Comparison of ENCODE assay signal across 8 cellular contexts in genomic region chr5:97182571-97183099, GRCh38. TPM values are rescaled to one million over a fixed set of nuclear protein-coding genes. Genes with fewer than 3 reads are reported as not detected.
DNase-seq lines count a peak whose midpoint lies in the region; ATAC-seq and TF ChIP-seq lines count a peak whose summit lies in the region.

No MANE protein-coding gene starts in this region.

- intact Hi-C loops in Right ventricle myocardium superior (cut with DNase I), result no loop called here

- peak overlapping the region; percentile 74 for H3K4me3 ChIP-seq in cardiac muscle cell

- peaks cover 5% of the 10 kb centered on the region for H3K9me3 Mint-ChIP-seq in activated naive CD8-positive, alpha-beta T cell treated with anti-CD3 and anti-CD28 coated beads for 36 hours

- no peak for ATAC-seq in Right ventricle myocardium superior (ENCODE audit: poor library complexity)
- ATAC-seq in HG03135 (IDR thresholded peaks at IDR 0.05; ENCODE audit: unreplicated experiment), result no peak

- H3K36me3 Mint-ChIP-seq in activated naive CD8-positive, alpha-beta T cell treated with anti-CD3 and anti-CD28 coated beads for 36 hours, result peaks cover 37% of the 10 kb centered on the region

- peak overlapping the region; percentile 95 for H3K27ac Mint-ChIP-seq in activated naive CD8-positive, alpha-beta T cell treated with anti-CD3 and anti-CD28 coated beads for 36 hours

- peaks cover 7% of the 10 kb centered on the region for H3K36me3 ChIP-seq in cardiac muscle cell

- H3K27ac ChIP-seq in cardiac muscle cell, result peak overlapping the region; percentile 99
- peak overlapping the region; percentile 93 for H3K27ac ChIP-seq in temporal lobe (ENCODE audit: low read depth, low read length)

- H3K4me1 Mint-ChIP-seq in activated naive CD8-positive, alpha-beta T cell treated with anti-CD3 and anti-CD28 coated beads for 36 hours, result peaks cover 38% of the 10 kb centered on the region

- no peaks in the 10 kb centered on the region for H3K27me3 Mint-ChIP-seq in activated naive CD8-positive, alpha-beta T cell treated with anti-CD3 and anti-CD28 coated beads for 36 hours

- peaks cover 8% of the 10 kb centered on the region for H3K4me1 ChIP-seq in cardiac muscle cell (ENCODE audit: low read depth)

- peak in 1 of 2 donors; percentile 28 for DNase-seq in cardiac muscle cell (ENCODE audit: low read depth in 1 of 2, low spot score in 1 of 2)
- no peak for DNase-seq in Right ventricle myocardium superior
- no peak for DNase-seq in activated naive CD8-positive, alpha-beta T cell treated with anti-CD3 and anti-CD28 coated beads for 36 hours
- peak; percentile 61 for DNase-seq in iris pigment epithelial cell (ENCODE audit: low read depth)
- no peak for DNase-seq in HT-29 (ENCODE audit: low spot score)
- no peak for DNase-seq in OCI-M2 (lab: John Stamatoyannopoulos, UW; ENCODE audit: unreplicated experiment)

- no peaks in the 10 kb centered on the region for H3K27me3 ChIP-seq in cardiac muscle cell

- H3K9me3 ChIP-seq in cardiac muscle cell (ENCODE audit: low read depth), result no peaks in the 10 kb centered on the region

- H3K4me3 Mint-ChIP-seq in activated naive CD8-positive, alpha-beta T cell treated with anti-CD3 and anti-CD28 coated beads for 36 hours, result peak overlapping the region; percentile 95

- TF ChIP-seq CTCF in cardiac muscle cell (IDR thresholded peaks at IDR 0.05; ENCODE audit: low read depth, low read length), result no peak

RNA-seq across cellular contexts. Expression of gene RIOK2, which starts 0.4 kb away (rescaled TPM):
- total RNA-seq in cardiac muscle cell (20.5 and 23.6 TPM in 2 replicates), Right ventricle myocardium superior (21.0 TPM), temporal lobe (24.8 TPM)
- polyA plus RNA-seq in cardiac muscle cell, result 26.4 and 48.1 TPM in 2 replicates
- total RNA-seq in activated naive CD8-positive, alpha-beta T cell treated with anti-CD3 and anti-CD28 coated beads for 36 hours, result 10 to 100 TPM; 47.6 to 50.1 TPM
- 10.6 and 13.4 TPM in 2 replicates for total RNA-seq in HT-29 (2014; rRNA removed; shearing (Covaris generic))

RNA-seq across cellular contexts. Expression of gene LIX1, which starts 40.2 kb away (rescaled TPM):
- total RNA-seq in cardiac muscle cell (68.1 and 108 TPM in 2 replicates), Right ventricle myocardium superior (not detected), temporal lobe (4.7 TPM)
- polyA plus RNA-seq in cardiac muscle cell, result 80.1 and 96.0 TPM in 2 replicates
- total RNA-seq in activated naive CD8-positive, alpha-beta T cell treated with anti-CD3 and anti-CD28 coated beads for 36 hours, result not detected
- total RNA-seq in HT-29 (2014; rRNA removed; shearing (Covaris generic)), result not detected in 2 replicates

Comparison
In these comparisons a context has a peak if more than half of its experiments do, and no peak if none do; other contexts are left out.
1. RNA of gene LIX1, which starts 40.2 kb away (total RNA-seq): 68.1 to 108 TPM in cardiac muscle cell; 4.7 TPM in temporal lobe (single experiment), not detected in Right ventricle myocardium superior (single experiment), not detected in activated naive CD8-positive, alpha-beta T cell treated with anti-CD3 and anti-CD28 coated beads for 36 hours and not detected in HT-29; every median in the first group is over 10 times any median in the second.